In the genomic region with DNA sequence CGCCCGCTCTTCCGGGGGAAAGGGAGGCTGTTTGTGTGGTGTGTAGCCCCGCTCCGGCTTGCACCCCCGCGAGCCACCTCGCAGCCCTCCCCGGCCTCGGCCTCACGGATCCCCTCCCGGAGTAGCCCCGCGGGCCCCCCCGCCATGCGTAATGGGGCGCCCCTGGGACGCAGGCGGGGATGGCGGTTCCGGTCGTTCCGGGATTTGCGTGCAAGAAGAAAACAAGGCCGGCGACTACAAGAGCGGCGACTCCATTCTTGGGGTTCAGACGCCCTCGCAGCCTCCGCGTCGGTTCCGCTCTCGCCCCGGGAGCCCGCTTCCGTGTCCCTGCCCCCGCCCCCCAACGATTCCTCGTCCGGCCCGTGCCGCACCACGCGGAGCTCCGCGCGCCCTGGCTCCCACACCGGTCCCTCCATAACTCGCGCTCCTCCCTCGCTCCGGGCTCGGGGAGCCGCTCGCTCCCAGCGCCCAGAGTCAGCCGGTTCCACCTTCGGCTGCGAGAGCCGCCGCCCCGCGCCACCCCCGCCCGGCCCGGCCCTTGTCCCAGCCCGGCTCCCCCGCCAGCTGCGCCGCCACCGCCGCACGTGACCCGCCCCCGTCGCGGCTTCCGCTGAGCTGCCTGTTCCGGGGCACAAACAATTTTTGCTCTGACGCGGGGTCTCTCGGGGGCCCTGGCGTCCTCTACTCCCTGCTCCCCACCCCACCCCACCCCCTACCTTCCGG, we compare ENCODE assay signal across 8 cellular contexts.
DNase-seq lines count a peak whose midpoint lies in the region; ATAC-seq, FAIRE-seq and TF ChIP-seq lines count a peak whose summit lies in the region.

No MANE protein-coding gene starts in this region.

- FAIRE-seq in HTR-8/SVneo (lab: Jason Lieb, UNC), result no peak

- intact Hi-C loops in transverse colon (cut with DNase I; ENCODE audit: low total_unique reads), result no loop called here

- no peak for TF ChIP-seq CTCF in fibroblast of the aortic adventitia (IDR thresholded peaks at IDR 0.05; ENCODE audit: insufficient read depth, low read length)
- TF ChIP-seq CTCF in transverse colon (IDR thresholded peaks at IDR 0.05), result no peak

- no peaks in the 10 kb centered on the region for H3K9me3 ChIP-seq in CD4-positive, CD25-positive, alpha-beta regulatory T cell (ENCODE audit: control insufficient read depth in 2 of 2, low read length in 2 of 2)
- H3K9me3 ChIP-seq in neuron (ENCODE audit: low read length), result peaks cover 3% of the 10 kb centered on the region
- no peaks in the 10 kb centered on the region for H3K9me3 ChIP-seq in transverse colon

- H3K9me3 Mint-ChIP-seq in CD4-positive, CD25-positive, alpha-beta regulatory T cell, result peaks cover 0 to 2% (median 0%) of the 10 kb centered on the region in 7 donors
- H3K9me3 Mint-ChIP-seq in activated T-helper 17 cell treated with anti-CD3 and anti-CD28 coated beads, Interleukin-2, amount 50 U/mL, for 72 hours, result no peaks in the 10 kb centered on the region

- peak overlapping the region; percentile 89 to 98 (median 97) for H3K27ac Mint-ChIP-seq in CD4-positive, CD25-positive, alpha-beta regulatory T cell
- peak overlapping the region; percentile 99 for H3K27ac Mint-ChIP-seq in activated T-helper 17 cell treated with anti-CD3 and anti-CD28 coated beads, Interleukin-2, amount 50 U/mL, for 72 hours

- peaks cover 28% of the 10 kb centered on the region for H3K4me1 ChIP-seq in CD4-positive, CD25-positive, alpha-beta regulatory T cell (ENCODE audit: control insufficient read depth, insufficient read depth, low read length, poor library complexity, severe bottlenecking)
- peaks cover 4% of the 10 kb centered on the region for H3K4me1 ChIP-seq in neuron (ENCODE audit: insufficient read depth, low read length)
- peaks cover 6 to 27% (median 20%) of the 10 kb centered on the region in 4 donors for H3K4me1 ChIP-seq in transverse colon

- peak overlapping the region; percentile 91 for H3K27ac ChIP-seq in CD4-positive, CD25-positive, alpha-beta regulatory T cell (ENCODE audit: insufficient read depth, low read length, poor library complexity, severe bottlenecking)
- H3K27ac ChIP-seq in transverse colon, result peak overlapping the region; percentile 93 to 99 (median 98)

- peaks cover 5% of the 10 kb centered on the region for H3K27me3 Mint-ChIP-seq in CD4-positive, CD25-positive, alpha-beta regulatory T cell
- no peaks in the 10 kb centered on the region for H3K27me3 Mint-ChIP-seq in activated T-helper 17 cell treated with anti-CD3 and anti-CD28 coated beads, Interleukin-2, amount 50 U/mL, for 72 hours

- 41% methylated on average over 72 of the region's 86 CpGs; no CpG with 5 or more reads in 1 of the 2 donors for WGBS in transverse colon (ENCODE audit: low coverage in 1 of 2), 2 donors

- in situ Hi-C loops in transverse colon (cut with MboI; ENCODE audit: low pct_ligation_motif_present in 1 of 4, low pct_unique_long_range_greater_than_20kb in 1 of 4, low sequenced_read_pairs in 3 of 4), result no loop called here

- peak overlapping the region; percentile 50 for H3K4me3 ChIP-seq in CD4-positive, CD25-positive, alpha-beta regulatory T cell (ENCODE audit: low read depth, low read length)
- H3K4me3 ChIP-seq in fibroblast of the aortic adventitia (ENCODE audit: low read depth, low read length) (peak overlapping the region; percentile 55), neuron (ENCODE audit: low read length) (peak overlapping the region; percentile 31), transverse colon (peak overlapping the region; percentile 23 to 60 (median 48))

- H2AFZ ChIP-seq in neuron (ENCODE audit: low read depth, low read length), result no peak overlapping the region

- TF ChIP-seq EP300 in transverse colon (IDR thresholded peaks at IDR 0.05; ENCODE audit: low read depth), result no peak

- peak; percentile 72 to 83 (median 82) for DNase-seq in CD4-positive, CD25-positive, alpha-beta regulatory T cell
- DNase-seq in NCI-H774 (lab: John Stamatoyannopoulos, UW) (peak; percentile 28), fibroblast of the aortic adventitia (ENCODE audit: low read depth) (no peak), transverse colon (peak; percentile 78), HTR-8/SVneo (ENCODE audit: insufficient read length, low spot score) (no peak)

- H3K4me1 Mint-ChIP-seq in CD4-positive, CD25-positive, alpha-beta regulatory T cell, result peaks cover 6 to 35% (median 15%) of the 10 kb centered on the region in 4 donors
- H3K4me1 Mint-ChIP-seq in activated T-helper 17 cell treated with anti-CD3 and anti-CD28 coated beads, Interleukin-2, amount 50 U/mL, for 72 hours, result peaks cover 4% of the 10 kb centered on the region

- H3K36me3 ChIP-seq in CD4-positive, CD25-positive, alpha-beta regulatory T cell (ENCODE audit: control insufficient read depth, insufficient read depth, low read length), result no peaks in the 10 kb centered on the region
- no peaks in the 10 kb centered on the region for H3K36me3 ChIP-seq in neuron (ENCODE audit: insufficient read depth, low read length)
- H3K36me3 ChIP-seq in transverse colon, result no peaks in the 10 kb centered on the region

- peak overlapping the region; percentile 90 to 96 (median 94) for H3K4me3 Mint-ChIP-seq in CD4-positive, CD25-positive, alpha-beta regulatory T cell
- peak overlapping the region; percentile 93 for H3K4me3 Mint-ChIP-seq in activated T-helper 17 cell treated with anti-CD3 and anti-CD28 coated beads, Interleukin-2, amount 50 U/mL, for 72 hours

- H3K27me3 ChIP-seq in CD4-positive, CD25-positive, alpha-beta regulatory T cell (ENCODE audit: control insufficient read depth, insufficient read depth, low read length), result no peaks in the 10 kb centered on the region
- H3K27me3 ChIP-seq in neuron (ENCODE audit: insufficient read depth, low read length) (peaks cover 3% of the 10 kb centered on the region), transverse colon (no peaks in the 10 kb centered on the region)

- H3K36me3 Mint-ChIP-seq in CD4-positive, CD25-positive, alpha-beta regulatory T cell, result no peaks in the 10 kb centered on the region
- H3K36me3 Mint-ChIP-seq in activated T-helper 17 cell treated with anti-CD3 and anti-CD28 coated beads, Interleukin-2, amount 50 U/mL, for 72 hours (ENCODE audit: low read depth), result peaks cover 33% of the 10 kb centered on the region

- ATAC-seq in CD4-positive, CD25-positive, alpha-beta regulatory T cell (ENCODE audit: low read depth in 2 of 2), result peak; percentile 42 to 43
- peak; percentile 31 for ATAC-seq in GM19452 (IDR thresholded peaks at IDR 0.05; ENCODE audit: unreplicated experiment)
- peak; percentile 33 for ATAC-seq in activated T-helper 17 cell treated with anti-CD3 and anti-CD28 coated beads, Interleukin-2, amount 50 U/mL, for 72 hours (replicated peaks)

- TF ChIP-seq POLR2A in transverse colon (IDR thresholded peaks at IDR 0.05), result peak; percentile 62

Comparison
In these comparisons a context has a peak if more than half of its experiments do, and no peak if none do; other contexts are left out.
1. DNase-seq: peak in CD4-positive, CD25-positive, alpha-beta regulatory T cell (3 of 3), NCI-H774 (single experiment) and transverse colon (single experiment); none in fibroblast of the aortic adventitia (single experiment) and HTR-8/SVneo (single experiment).
2. Peak in every context shown above with its lines, with median percentiles within 50 percentile points of each other: ATAC-seq and H3K4me3 ChIP-seq.